ENCODE assay signal across 8 cellular contexts in the genomic region with DNA sequence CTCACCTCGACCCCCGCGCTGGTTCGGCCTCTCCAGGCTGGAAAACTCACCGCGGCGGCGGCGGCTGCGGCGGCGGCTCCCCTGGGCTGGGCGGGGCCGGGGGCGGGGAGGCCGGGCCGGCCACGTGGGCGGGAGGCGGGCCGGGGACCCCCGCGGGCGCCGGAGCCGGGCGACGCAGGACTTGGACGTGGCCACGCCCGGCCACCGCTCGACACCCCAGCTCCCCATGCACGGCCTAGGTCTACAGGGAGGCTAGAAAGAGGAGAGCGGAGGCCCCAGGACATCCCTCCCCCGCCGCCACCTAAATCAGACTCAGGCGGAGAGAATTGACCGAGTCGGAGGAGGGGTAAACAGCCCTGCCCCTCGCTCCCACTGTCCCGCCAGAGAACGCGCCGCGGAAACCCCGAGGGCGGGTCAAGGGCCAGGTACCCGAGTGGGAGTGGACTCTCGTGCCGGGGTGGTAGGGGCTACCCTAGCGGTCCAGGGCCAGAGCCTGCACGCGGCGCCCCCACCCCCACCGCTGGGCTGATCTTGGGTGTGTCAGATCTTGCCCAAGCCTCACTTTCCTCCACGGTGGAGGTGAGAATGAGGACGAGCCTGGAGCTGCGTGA. TPM values are rescaled to one million over a fixed set of nuclear protein-coding genes. Genes with fewer than 3 reads are reported as not detected.
DNase-seq lines count a peak whose midpoint lies in the region; ATAC-seq and TF ChIP-seq lines count a peak whose summit lies in the region.

No MANE protein-coding gene starts in this region.

- H3K4me3 ChIP-seq in BLaER1 (peak overlapping the region; percentile 72), neural progenitor cell (peak overlapping the region; percentile 76)

- H3K79me2 ChIP-seq in H9 (ENCODE audit: insufficient read depth, low read length): no peaks in the 10 kb centered on the region
- no peaks in the 10 kb centered on the region for H3K79me2 ChIP-seq in neural progenitor cell (ENCODE audit: low read depth)

- intact Hi-C loops in activated T-helper 2 cell treated with anti-CD3 and anti-CD28 coated beads, Interferon-gamma antibody, Interleukin-2, Interleukin-4, amounts not matched to agents 10 μg/mL and 5 μg/mL and 100 μg/mL, durations not matched to agents 14 hours and 24 hours and 36 hours (cut with micrococcal nuclease): no loop called here

- no peaks in the 10 kb centered on the region for H4K20me1 ChIP-seq in BLaER1
- no peaks in the 10 kb centered on the region for H4K20me1 ChIP-seq in H9 (ENCODE audit: control insufficient read depth, insufficient read depth, insufficient read length)
- peaks cover 15% of the 10 kb centered on the region for H4K20me1 ChIP-seq in neural progenitor cell (ENCODE audit: low read depth)

- peak overlapping the region; percentile 99 for H3K4me2 ChIP-seq in BLaER1
- H3K4me2 ChIP-seq in H9 (ENCODE audit: insufficient read depth, insufficient read length, low read length): peak overlapping the region; percentile 47
- H3K4me2 ChIP-seq in neural progenitor cell: peak overlapping the region; percentile 96

- H2AFZ ChIP-seq in H9 (ENCODE audit: low read length) (no peak overlapping the region), neural progenitor cell (replicated peaks) (peak overlapping the region; percentile 89)

- DNase-seq in H9 (peak; percentile 80), T-cell (no peak), foreskin keratinocyte (no peak), neural progenitor cell (ENCODE audit: low spot score) (peak; percentile 81)
- DNase-seq in activated T-helper 2 cell treated with anti-CD3 and anti-CD28 coated beads, Interferon-gamma antibody, Interleukin-2, Interleukin-4, amounts not matched to agents 10 μg/mL and 5 μg/mL and 100 μg/mL, durations not matched to agents 14 hours and 24 hours and 36 hours (ENCODE audit: low spot score): no peak

- H3K9me3 Mint-ChIP-seq in H9 (no peaks in the 10 kb centered on the region), T-cell (no peaks in the 10 kb centered on the region), neural progenitor cell (no peaks in the 10 kb centered on the region)
- no peaks in the 10 kb centered on the region for H3K9me3 Mint-ChIP-seq in activated T-helper 2 cell treated with anti-CD3 and anti-CD28 coated beads, Interferon-gamma antibody, Interleukin-2, Interleukin-4, amounts not matched to agents 10 μg/mL and 5 μg/mL and 100 μg/mL, durations not matched to agents 14 hours and 24 hours and 36 hours

- no peak overlapping the region for H4K5ac ChIP-seq in H9 (ENCODE audit: insufficient read length, low read depth, low read length)

- H3K4me1 ChIP-seq in BLaER1 (peaks cover 22% of the 10 kb centered on the region), H9 (ENCODE audit: insufficient read depth, low read length) (no peaks in the 10 kb centered on the region), foreskin keratinocyte (no peaks in the 10 kb centered on the region), neural progenitor cell (peaks cover 4% of the 10 kb centered on the region)

- no peak overlapping the region for H3T11ph ChIP-seq in H9 (ENCODE audit: low read length)

- peak overlapping the region; percentile 73; the same call in 1 of the 2 replicates for H3K9ac ChIP-seq in BLaER1
- peak overlapping the region; percentile 4 for H3K9ac ChIP-seq in H9 (ENCODE audit: extremely low read depth, insufficient read length, low read length)
- H3K9ac ChIP-seq in neural progenitor cell: no peak overlapping the region

- peak in 3 of 4 experiments; percentile 8 to 33 (median 26) for ATAC-seq in T-cell (replicated peaks in 1 of 4)
- ATAC-seq in foreskin keratinocyte: peak; percentile 75
- no peak for ATAC-seq in GM19395 (IDR thresholded peaks at IDR 0.05; ENCODE audit: unreplicated experiment)
- no peak for ATAC-seq in HG03378 (IDR thresholded peaks at IDR 0.05; ENCODE audit: unreplicated experiment)

- H3K4me3 Mint-ChIP-seq in H9 (peak overlapping the region; percentile 72 to 82), T-cell (peak overlapping the region; percentile 55 to 71 (median 68)), neural progenitor cell (peak overlapping the region; percentile 69)
- no peak overlapping the region for H3K4me3 Mint-ChIP-seq in activated T-helper 2 cell treated with anti-CD3 and anti-CD28 coated beads, Interferon-gamma antibody, Interleukin-2, Interleukin-4, amounts not matched to agents 10 μg/mL and 5 μg/mL and 100 μg/mL, durations not matched to agents 14 hours and 24 hours and 36 hours (ENCODE audit: low read depth)

- H2BK15ac ChIP-seq in H9 (ENCODE audit: low read depth, low read length): no peak overlapping the region

- H2AK5ac ChIP-seq in H9 (ENCODE audit: insufficient read length, low read length): no peak overlapping the region

- H3K36me3 Mint-ChIP-seq in H9 (ENCODE audit: insufficient read depth in 1 of 3, low read depth in 3 of 3) (peaks cover 0 to 5% (median 0%) of the 10 kb centered on the region in 3 experiments; a peak in 1 of 7 replicates), T-cell (no peaks in the 10 kb centered on the region), neural progenitor cell (peaks cover 6% of the 10 kb centered on the region)
- H3K36me3 Mint-ChIP-seq in activated T-helper 2 cell treated with anti-CD3 and anti-CD28 coated beads, Interferon-gamma antibody, Interleukin-2, Interleukin-4, amounts not matched to agents 10 μg/mL and 5 μg/mL and 100 μg/mL, durations not matched to agents 14 hours and 24 hours and 36 hours (ENCODE audit: low read depth): no peaks in the 10 kb centered on the region

- H3K9me3 ChIP-seq in BLaER1: no peaks in the 10 kb centered on the region
- no peaks in the 10 kb centered on the region for H3K9me3 ChIP-seq in H9 (ENCODE audit: control insufficient read depth, low read depth, low read length)
- H3K9me3 ChIP-seq in neural progenitor cell (ENCODE audit: low read depth): no peaks in the 10 kb centered on the region

- no peak overlapping the region for H3K4ac ChIP-seq in H9 (ENCODE audit: low read depth, low read length)

- no peak overlapping the region for H4K91ac ChIP-seq in H9 (ENCODE audit: insufficient read length, low read depth, low read length)

- POLR2A ChIA-PET in T-cell (lab: Charles Lee): no interaction called here

- H2BK12ac ChIP-seq in H9 (ENCODE audit: insufficient read length, low read depth, low read length): no peak overlapping the region

- TF ChIP-seq CTCF in H9 (conservative IDR thresholded peaks at IDR 0.05) (no peak), foreskin keratinocyte (conservative IDR thresholded peaks at IDR 0.05) (no peak), neural progenitor cell (IDR thresholded peaks at IDR 0.05) (no peak)

- H3K27me3 Mint-ChIP-seq in H9 (ENCODE audit: low read depth) (peaks cover 44% of the 10 kb centered on the region), T-cell (peaks cover 50 to 57% of the 10 kb centered on the region in 2 donors), neural progenitor cell (ENCODE audit: insufficient read depth, low read depth) (peaks cover 7% of the 10 kb centered on the region)
- H3K27me3 Mint-ChIP-seq in activated T-helper 2 cell treated with anti-CD3 and anti-CD28 coated beads, Interferon-gamma antibody, Interleukin-2, Interleukin-4, amounts not matched to agents 10 μg/mL and 5 μg/mL and 100 μg/mL, durations not matched to agents 14 hours and 24 hours and 36 hours (ENCODE audit: low read depth): peaks cover 62% of the 10 kb centered on the region

- no peak overlapping the region for H4K8ac ChIP-seq in H9 (replicated peaks; ENCODE audit: insufficient read length, low read depth, low read length)

- H3K56ac ChIP-seq in H9 (ENCODE audit: insufficient read length, low read depth, low read length): no peak overlapping the region

- peaks cover 18% of the 10 kb centered on the region for H3K27me3 ChIP-seq in BLaER1
- no peaks in the 10 kb centered on the region; the same call in 1 of the 2 replicates for H3K27me3 ChIP-seq in H9 (ENCODE audit: insufficient read depth, low read length)
- peaks cover 6% of the 10 kb centered on the region for H3K27me3 ChIP-seq in foreskin keratinocyte
- peaks cover 65% of the 10 kb centered on the region for H3K27me3 ChIP-seq in neural progenitor cell

- no peaks in the 10 kb centered on the region for H3K23me2 ChIP-seq in H9 (ENCODE audit: insufficient read length, low read depth, low read length, poor library complexity, severe bottlenecking)

- peak overlapping the region; percentile 36; the same call in 1 of the 2 replicates for H3K14ac ChIP-seq in H9 (ENCODE audit: insufficient read depth, low read length)

- H3K36me3 ChIP-seq in BLaER1 (no peaks in the 10 kb centered on the region), neural progenitor cell (no peaks in the 10 kb centered on the region)

- H2BK20ac ChIP-seq in H9 (ENCODE audit: low read depth, low read length, poor library complexity, severe bottlenecking): no peak overlapping the region

- peaks cover 23% of the 10 kb centered on the region for H3F3A ChIP-seq in neural progenitor cell (ENCODE audit: low read depth)

- no peak overlapping the region for H2BK5ac ChIP-seq in H9 (ENCODE audit: insufficient read length, low read length)

- no peak overlapping the region for H3K23ac ChIP-seq in H9 (ENCODE audit: insufficient read length, low read depth, low read length)

- WGBS in H9 (ENCODE audit: extremely low coverage, insufficient read length, low lambda C conversion rate): no CpG with 5 or more reads among the region's 59 CpGs

- CTCF ChIA-PET in T-cell (lab: Charles Lee): no interaction called here

- H3K4me1 Mint-ChIP-seq in H9 (peaks cover 11 to 15% of the 10 kb centered on the region in 2 experiments), T-cell (peaks cover 9 to 11% (median 10%) of the 10 kb centered on the region in 3 donors), neural progenitor cell (peaks cover 19% of the 10 kb centered on the region)
- peaks cover 8% of the 10 kb centered on the region for H3K4me1 Mint-ChIP-seq in activated T-helper 2 cell treated with anti-CD3 and anti-CD28 coated beads, Interferon-gamma antibody, Interleukin-2, Interleukin-4, amounts not matched to agents 10 μg/mL and 5 μg/mL and 100 μg/mL, durations not matched to agents 14 hours and 24 hours and 36 hours (ENCODE audit: low read depth)

- H3K27ac Mint-ChIP-seq in H9 (no peak overlapping the region), T-cell (no peak overlapping the region), neural progenitor cell (no peak overlapping the region)
- no peak overlapping the region for H3K27ac Mint-ChIP-seq in activated T-helper 2 cell treated with anti-CD3 and anti-CD28 coated beads, Interferon-gamma antibody, Interleukin-2, Interleukin-4, amounts not matched to agents 10 μg/mL and 5 μg/mL and 100 μg/mL, durations not matched to agents 14 hours and 24 hours and 36 hours

- no peaks in the 10 kb centered on the region for H3K79me1 ChIP-seq in H9 (ENCODE audit: insufficient read depth, low read depth, low read length, poor library complexity, severe bottlenecking)

- H3K27ac ChIP-seq in BLaER1 (peak overlapping the region; percentile 64; the same call in 1 of the 2 replicates), H9 (ENCODE audit: insufficient read length, low read depth, low read length) (no peak overlapping the region), foreskin keratinocyte (peak overlapping the region; percentile 44), neural progenitor cell (no peak overlapping the region)

- H3K18ac ChIP-seq in H9 (ENCODE audit: insufficient read length, low read depth, low read length): no peak overlapping the region

- H2BK120ac ChIP-seq in H9 (ENCODE audit: low read depth, low read length, poor library complexity, severe bottlenecking): no peak overlapping the region

RNA-seq across cellular contexts. Expression of a gene that starts 18.9 kb away (rescaled TPM):
- total RNA-seq in H9 (2021): 0.11 and 0.22 TPM in 2 replicates
- not detected for total RNA-seq in T-cell
- 0.03 TPM in 1 of 2 replicates, not detected in the other for total RNA-seq in foreskin keratinocyte
- 0.02 and 0.04 TPM in 2 replicates for polyA plus RNA-seq in foreskin keratinocyte
- 0.12 and 0.17 TPM in 2 replicates for total RNA-seq in neural progenitor cell (ENCODE audit: low replicate concordance)
- not detected in 2 replicates for total RNA-seq in activated T-helper 2 cell treated with anti-CD3 and anti-CD28 coated beads, Interferon-gamma antibody, Interleukin-2, Interleukin-4, amounts not matched to agents 10 μg/mL and 5 μg/mL and 100 μg/mL, durations not matched to agents 14 hours and 24 hours and 36 hours

Comparison
In these comparisons a context has a peak if more than half of its experiments do, and no peak if none do; other contexts are left out.
1. H3K27ac ChIP-seq: peak in BLaER1 (single experiment) and foreskin keratinocyte (single experiment); none in H9 (single experiment) and neural progenitor cell (single experiment).
2. H3K4me2 ChIP-seq: peak in every context shown above with its lines; median percentile 99 in BLaER1; 96 in neural progenitor cell; 47 in H9.
3. DNase-seq: peak in H9 (single experiment) and neural progenitor cell (single experiment); none in T-cell (0 of 34), foreskin keratinocyte (0 of 2) and activated T-helper 2 cell treated with anti-CD3 and anti-CD28 coated beads, Interferon-gamma antibody, Interleukin-2, Interleukin-4, amounts not matched to agents 10 μg/mL and 5 μg/mL and 100 μg/mL, durations not matched to agents 14 hours and 24 hours and 36 hours (single experiment).
4. ATAC-seq: peak in T-cell (3 of 4) and foreskin keratinocyte (single experiment); none in GM19395 (single experiment) and HG03378 (single experiment).